Comparison of ENCODE assay signal across 8 cellular contexts in genomic region chr19:55459950-55460657, GRCh38. TPM values are rescaled to one million over a fixed set of nuclear protein-coding genes. Genes with fewer than 3 reads are reported as not detected.
DNase-seq lines count a peak whose midpoint lies in the region; ATAC-seq, FAIRE-seq and TF ChIP-seq lines count a peak whose summit lies in the region.

No MANE protein-coding gene starts in this region.

- H3K9me3 ChIP-seq in testis = no peaks in the 10 kb centered on the region

- no peaks in the 10 kb centered on the region for H3K9me3 Mint-ChIP-seq in activated T-cell treated with anti-CD3 and anti-CD28 coated beads, Interleukin-2, amount 50 U/mL, for 4 hours
- H3K9me3 Mint-ChIP-seq in activated naive CD8-positive, alpha-beta T cell (ENCODE audit: low read depth) = no peaks in the 10 kb centered on the region

- peak overlapping the region; percentile 95 to 96 for H3K27ac ChIP-seq in testis

- POLR2A ChIA-PET in GM10248 (lab: Yijun Ruan, JAX) = no interaction called here

- 8 to 9% methylated on average over 15 to 16 of the region's 16 CpGs for WGBS in testis, 2 donors

- CTCF ChIA-PET in GM10248 (lab: Yijun Ruan, JAX) = interaction anchor here (1.1 to 2.6 kb wide), 3 partner anchors 8 to 44 kb away, joined by 3 to 13 read pairs (median 6); no protein-coding TSS in a partner anchor

- no peaks in the 10 kb centered on the region for H3K27me3 Mint-ChIP-seq in activated T-cell treated with anti-CD3 and anti-CD28 coated beads, Interleukin-2, amount 50 U/mL, for 4 hours (ENCODE audit: low read depth)
- no peaks in the 10 kb centered on the region for H3K27me3 Mint-ChIP-seq in activated naive CD8-positive, alpha-beta T cell

- no peaks in the 10 kb centered on the region for H3K27me3 ChIP-seq in testis

- no peak for ATAC-seq in activated T-cell treated with anti-CD3 and anti-CD28 coated beads, Interleukin-2, amount 50 U/mL, for 4 hours
- ATAC-seq in HG02840 (IDR thresholded peaks at IDR 0.05; ENCODE audit: low FRiP score, unreplicated experiment) = no peak

- peaks cover 24% of the 10 kb centered on the region for H3K4me1 ChIP-seq in testis

- peak overlapping the region; percentile 73 for H3K27ac Mint-ChIP-seq in activated naive CD8-positive, alpha-beta T cell

- H3K36me3 ChIP-seq in testis (ENCODE audit: low read depth, missing control alignments) = no peaks in the 10 kb centered on the region

- peak overlapping the region; percentile 82 for H3K4me3 Mint-ChIP-seq in activated T-cell treated with anti-CD3 and anti-CD28 coated beads, Interleukin-2, amount 50 U/mL, for 4 hours
- peak overlapping the region; percentile 89 for H3K4me3 Mint-ChIP-seq in activated naive CD8-positive, alpha-beta T cell

- H3K4me3 ChIP-seq in testis = peak overlapping the region in 1 of 2 donors; percentile 77

- FAIRE-seq in islet of Langerhans (lab: Jason Lieb, UNC) = peak; percentile 9

- intact Hi-C loops in testis (cut with DNase I; ENCODE audit: low total_unique reads) = no loop called here

- TF ChIP-seq POLR2A in testis (IDR thresholded peaks at IDR 0.05) = no peak

- DNase-seq in activated T-cell treated with anti-CD3 and anti-CD28 coated beads, Interleukin-2, amount 50 U/mL, for 4 hours = no peak
- DNase-seq in activated T-cell treated with anti-CD3 and anti-CD28 coated beads for 4 hours (no peak), testis (peak; percentile 53), dedifferentiated amniotic fluid mesenchymal stem cell (ENCODE audit: extremely low spot score) (no peak), GM10248 (ENCODE audit: extremely low spot score) (no peak)

- no peaks in the 10 kb centered on the region for H3K36me3 Mint-ChIP-seq in activated T-cell treated with anti-CD3 and anti-CD28 coated beads, Interleukin-2, amount 50 U/mL, for 4 hours (ENCODE audit: insufficient read depth)
- no peaks in the 10 kb centered on the region for H3K36me3 Mint-ChIP-seq in activated naive CD8-positive, alpha-beta T cell

- TF ChIP-seq CTCF in testis (IDR thresholded peaks at IDR 0.05) (no peak), GM10248 (IDR thresholded peaks at IDR 0.05; ENCODE audit: control extremely low read depth, extremely low read depth, low read depth, missing control alignments) (no peak)

- peaks cover 19% of the 10 kb centered on the region for H3K4me1 Mint-ChIP-seq in activated T-cell treated with anti-CD3 and anti-CD28 coated beads, Interleukin-2, amount 50 U/mL, for 4 hours (ENCODE audit: low read depth)
- H3K4me1 Mint-ChIP-seq in activated naive CD8-positive, alpha-beta T cell (ENCODE audit: low read depth) = peaks cover 24% of the 10 kb centered on the region

RNA-seq across cellular contexts. Expression of gene ISOC2, which starts 1.3 kb away (rescaled TPM):
- total RNA-seq in activated T-cell treated with anti-CD3 and anti-CD28 coated beads, Interleukin-2, amount 50 U/mL, for 4 hours = 10 to 100 TPM; 63.2 to 65.1 (median 64.5) TPM
- 10 to 100 TPM; 79.1 to 98.5 TPM for total RNA-seq in testis
- polyA plus RNA-seq in testis (ENCODE audit: insufficient read depth, low read depth, low replicate concordance) = 107 TPM

RNA-seq across cellular contexts. Expression of gene C19orf85, which starts 4.4 kb away (rescaled TPM):
- total RNA-seq in activated T-cell treated with anti-CD3 and anti-CD28 coated beads, Interleukin-2, amount 50 U/mL, for 4 hours = not detected
- total RNA-seq in testis = not detected
- polyA plus RNA-seq in testis (ENCODE audit: insufficient read depth, low read depth, low replicate concordance) = not detected

RNA-seq across cellular contexts. Expression of gene ZNF628, which starts 16.3 kb away (rescaled TPM):
- total RNA-seq in activated T-cell treated with anti-CD3 and anti-CD28 coated beads, Interleukin-2, amount 50 U/mL, for 4 hours = 10 to 100 TPM; 11.0 to 12.6 (median 12.1) TPM
- 10 to 100 TPM; 31.3 to 53.7 TPM for total RNA-seq in testis
- 33.8 TPM for polyA plus RNA-seq in testis (ENCODE audit: insufficient read depth, low read depth, low replicate concordance)

RNA-seq across cellular contexts. Expression of gene SHISA7, which starts 17.0 kb away (rescaled TPM):
- total RNA-seq in activated T-cell treated with anti-CD3 and anti-CD28 coated beads, Interleukin-2, amount 50 U/mL, for 4 hours = not detected
- 1 to 10 TPM in 1 of 2 donors, under 1 TPM in 1; 0.43 to 1.0 TPM for total RNA-seq in testis
- 0.45 TPM for polyA plus RNA-seq in testis (ENCODE audit: insufficient read depth, low read depth, low replicate concordance)

RNA-seq across cellular contexts. Expression of gene NAT14, which starts 24.9 kb away (rescaled TPM):
- 10 to 100 TPM; 16.0 to 23.4 (median 17.6) TPM for total RNA-seq in activated T-cell treated with anti-CD3 and anti-CD28 coated beads, Interleukin-2, amount 50 U/mL, for 4 hours
- total RNA-seq in testis = 10 to 100 TPM; 12.0 to 16.0 TPM
- 17.3 TPM for polyA plus RNA-seq in testis (ENCODE audit: insufficient read depth, low read depth, low replicate concordance)
